ENCODE assay signal across 1 cellular context in genomic region chr22:28911777-28912669, GRCh38.
TF ChIP-seq lines count a peak whose summit lies in the region.

No MANE protein-coding gene starts in this region.

TF ChIP-seq in HepG2, 621 proteins besides CTCF, POLR2A, EP300 and RAD21 (continued from another document and continues in another):
- no peak for TF ChIP-seq MXD3 (CRISPR knock-in tag; IDR thresholded peaks at IDR 0.05)
- TF ChIP-seq HOXA3 (CRISPR knock-in tag; IDR thresholded peaks at IDR 0.05), result 0 out of 2 replicates have a peak, but pooled peaks have one; percentile 24
- TF ChIP-seq ZNF260 (CRISPR knock-in tag; IDR thresholded peaks at IDR 0.05; ENCODE audit: borderline replicate concordance, low read depth), result no peak
- no peak for TF ChIP-seq POLR2G (IDR thresholded peaks at IDR 0.05; ENCODE audit: low read depth, low read length)
- TF ChIP-seq HNF4G (IDR thresholded peaks at IDR 0.05; ENCODE audit: borderline replicate concordance, low read depth, low read length), result peak; percentile 11; the same call in 1 of the 2 replicates
- no peak for TF ChIP-seq HNF4G (CRISPR knock-in tag; IDR thresholded peaks at IDR 0.05; ENCODE audit: borderline replicate concordance, low read depth)
- no peak for TF ChIP-seq HNRNPLL (IDR thresholded peaks at IDR 0.05; ENCODE audit: low read depth, low read length, poor library complexity, severe bottlenecking)
- TF ChIP-seq RFXANK (CRISPR knock-in tag; IDR thresholded peaks at IDR 0.05), result no peak
- no peak for TF ChIP-seq SP2 (CRISPR knock-in tag; IDR thresholded peaks at IDR 0.05)
- no peak for TF ChIP-seq PBX3 (CRISPR knock-in tag; IDR thresholded peaks at IDR 0.05; ENCODE audit: borderline replicate concordance)
- TF ChIP-seq TBX2 (CRISPR knock-in tag; IDR thresholded peaks at IDR 0.05; ENCODE audit: borderline replicate concordance), result peak; percentile 32; the same call in 1 of the 2 replicates
- no peak for TF ChIP-seq ZKSCAN5 (CRISPR knock-in tag; IDR thresholded peaks at IDR 0.05)
- no peak for TF ChIP-seq GPN1 (CRISPR knock-in tag; IDR thresholded peaks at IDR 0.05; ENCODE audit: borderline replicate concordance)
- TF ChIP-seq MTA1 (CRISPR knock-in tag; IDR thresholded peaks at IDR 0.05; ENCODE audit: borderline replicate concordance), result no peak
- TF ChIP-seq ZBTB43 (CRISPR knock-in tag; conservative IDR thresholded peaks at IDR 0.05), result 0 out of 2 replicates have a peak, but pooled peaks have one; percentile 40
- TF ChIP-seq HDAC2 (CRISPR knock-in tag; IDR thresholded peaks at IDR 0.05), result peak; percentile 62
- peak; percentile 60; the same call in 1 of the 2 replicates for TF ChIP-seq BCL6 (CRISPR knock-in tag; IDR thresholded peaks at IDR 0.05)
- no peak for TF ChIP-seq ZNF441 (CRISPR knock-in tag; IDR thresholded peaks at IDR 0.05; ENCODE audit: borderline replicate concordance)
- peak; percentile 4; the same call in 1 of the 2 replicates for TF ChIP-seq STAG1 (CRISPR knock-in tag; IDR thresholded peaks at IDR 0.05)
- no peak for TF ChIP-seq ZNF639 (CRISPR knock-in tag; conservative IDR thresholded peaks at IDR 0.05)
- no peak for TF ChIP-seq CHD2 (IDR thresholded peaks at IDR 0.05; ENCODE audit: low read depth, low read length)
- TF ChIP-seq BRF2 (CRISPR knock-in tag; IDR thresholded peaks at IDR 0.05), result no peak
- TF ChIP-seq DPF2 (CRISPR knock-in tag; IDR thresholded peaks at IDR 0.05; ENCODE audit: borderline replicate concordance, low read depth), result peak; percentile 62; the same call in 1 of the 2 replicates
- TF ChIP-seq ZNF841 (CRISPR knock-in tag; IDR thresholded peaks at IDR 0.05; ENCODE audit: borderline replicate concordance), result no peak
- TF ChIP-seq ZFP36L1 (CRISPR knock-in tag; IDR thresholded peaks at IDR 0.05), result no peak
- TF ChIP-seq MNT (IDR thresholded peaks at IDR 0.05), result no peak
- no peak for TF ChIP-seq ZBTB21 (CRISPR knock-in tag; IDR thresholded peaks at IDR 0.05)
- TF ChIP-seq ZNF564 (CRISPR knock-in tag; IDR thresholded peaks at IDR 0.05), result no peak
- no peak for TF ChIP-seq THAP7 (CRISPR knock-in tag; IDR thresholded peaks at IDR 0.05)
- 0 out of 2 replicates have a peak, but pooled peaks have one; percentile 19 for TF ChIP-seq NKX3-1 (CRISPR knock-in tag; IDR thresholded peaks at IDR 0.05)
- TF ChIP-seq HBP1 (CRISPR knock-in tag; IDR thresholded peaks at IDR 0.05; ENCODE audit: low read depth), result no peak
- no peak for TF ChIP-seq ZNF883 (CRISPR knock-in tag; IDR thresholded peaks at IDR 0.05; ENCODE audit: not compliant biosample characterization)
- TF ChIP-seq SOX5 (CRISPR knock-in tag; IDR thresholded peaks at IDR 0.05; ENCODE audit: borderline replicate concordance), result peak; percentile 42
- no peak for TF ChIP-seq ZNF605 (CRISPR knock-in tag; IDR thresholded peaks at IDR 0.05)
- no peak for TF ChIP-seq EZH2 (conservative IDR thresholded peaks at IDR 0.05; ENCODE audit: low read depth, low read length)
- TF ChIP-seq PHF21A (CRISPR knock-in tag; IDR thresholded peaks at IDR 0.05), result peak; percentile 84
- TF ChIP-seq TEAD3 (CRISPR knock-in tag; optimal IDR thresholded peaks at IDR 0.05; ENCODE audit: borderline replicate concordance), result peak; percentile 72
- TF ChIP-seq TARDBP (CRISPR knock-in tag; IDR thresholded peaks at IDR 0.05), result peak; percentile 62; the same call in 1 of the 2 replicates
- TF ChIP-seq MIER2 (CRISPR knock-in tag; IDR thresholded peaks at IDR 0.05), result no peak
- peak; percentile 42; the same call in 1 of the 2 replicates for TF ChIP-seq MEF2D (CRISPR knock-in tag; IDR thresholded peaks at IDR 0.05)
- no peak for TF ChIP-seq ZNF496 (CRISPR knock-in tag; IDR thresholded peaks at IDR 0.05; ENCODE audit: insufficient replicate concordance)
- no peak for TF ChIP-seq ATF1 (CRISPR knock-in tag; IDR thresholded peaks at IDR 0.05)
- no peak for TF ChIP-seq ZNF574 (CRISPR knock-in tag; IDR thresholded peaks at IDR 0.05)
- TF ChIP-seq HOMEZ (CRISPR knock-in tag; IDR thresholded peaks at IDR 0.05; ENCODE audit: low read depth), result 0 out of 2 replicates have a peak, but pooled peaks have one; percentile 40
- TF ChIP-seq MBD4 (IDR thresholded peaks at IDR 0.05; ENCODE audit: borderline replicate concordance, low read length), result no peak
- no peak for TF ChIP-seq ZBTB14 (CRISPR knock-in tag; IDR thresholded peaks at IDR 0.05)
- peak; percentile 48; the same call in 1 of the 2 replicates for TF ChIP-seq ARNTL (CRISPR knock-in tag; IDR thresholded peaks at IDR 0.05)
- TF ChIP-seq USF2 (IDR thresholded peaks at IDR 0.05; ENCODE audit: low read depth, low read length), result no peak
- no peak for TF ChIP-seq USF2 (CRISPR knock-in tag; IDR thresholded peaks at IDR 0.05; ENCODE audit: borderline replicate concordance)
- TF ChIP-seq EHMT2 (IDR thresholded peaks at IDR 0.05; ENCODE audit: borderline replicate concordance, low read depth, low read length), result no peak
